2 cellular contexts compared by ENCODE assay signal in genomic region chr3:128623762-128624176, GRCh38.
TF ChIP-seq lines count a peak whose summit lies in the region.

No MANE protein-coding gene starts in this region.

TF ChIP-seq in liver, 16 proteins besides CTCF, POLR2A, EP300 and RAD21 (continued from another document):
- no peak for TF ChIP-seq ZBTB33 (IDR thresholded peaks at IDR 0.05)
- peak; percentile 8 for TF ChIP-seq SP1 (IDR thresholded peaks at IDR 0.05)
- no peak for TF ChIP-seq FOXA2 (IDR thresholded peaks at IDR 0.05)
- TF ChIP-seq JUND (IDR thresholded peaks at IDR 0.05): no peak

TF ChIP-seq in HepG2, 621 proteins besides CTCF, POLR2A, EP300 and RAD21 (continued from another document):
- TF ChIP-seq CREM (IDR thresholded peaks at IDR 0.05): no peak
- TF ChIP-seq CREM (CRISPR knock-in tag; IDR thresholded peaks at IDR 0.05): no peak
- no peak for TF ChIP-seq ZBED4 (CRISPR knock-in tag; IDR thresholded peaks at IDR 0.05; ENCODE audit: borderline replicate concordance)
- no peak for TF ChIP-seq XRCC5 (optimal IDR thresholded peaks at IDR 0.05; ENCODE audit: low read length)
- TF ChIP-seq SMYD3 (CRISPR knock-in tag; IDR thresholded peaks at IDR 0.05): no peak
- TF ChIP-seq ZIK1 (CRISPR knock-in tag; IDR thresholded peaks at IDR 0.05; ENCODE audit: borderline replicate concordance, low read depth): no peak
- no peak for TF ChIP-seq ZBTB25 (CRISPR knock-in tag; IDR thresholded peaks at IDR 0.05)
- TF ChIP-seq HOXD1 (CRISPR knock-in tag; IDR thresholded peaks at IDR 0.05): no peak
- TF ChIP-seq FOXK1 (CRISPR knock-in tag; IDR thresholded peaks at IDR 0.05; ENCODE audit: borderline replicate concordance, low read depth): no peak
- TF ChIP-seq HDAC2 (CRISPR knock-in tag; IDR thresholded peaks at IDR 0.05): no peak
- no peak for TF ChIP-seq HDAC1 (CRISPR knock-in tag; IDR thresholded peaks at IDR 0.05)
- TF ChIP-seq DPF2 (CRISPR knock-in tag; IDR thresholded peaks at IDR 0.05; ENCODE audit: borderline replicate concordance, low read depth): no peak
